In the genomic region with DNA sequence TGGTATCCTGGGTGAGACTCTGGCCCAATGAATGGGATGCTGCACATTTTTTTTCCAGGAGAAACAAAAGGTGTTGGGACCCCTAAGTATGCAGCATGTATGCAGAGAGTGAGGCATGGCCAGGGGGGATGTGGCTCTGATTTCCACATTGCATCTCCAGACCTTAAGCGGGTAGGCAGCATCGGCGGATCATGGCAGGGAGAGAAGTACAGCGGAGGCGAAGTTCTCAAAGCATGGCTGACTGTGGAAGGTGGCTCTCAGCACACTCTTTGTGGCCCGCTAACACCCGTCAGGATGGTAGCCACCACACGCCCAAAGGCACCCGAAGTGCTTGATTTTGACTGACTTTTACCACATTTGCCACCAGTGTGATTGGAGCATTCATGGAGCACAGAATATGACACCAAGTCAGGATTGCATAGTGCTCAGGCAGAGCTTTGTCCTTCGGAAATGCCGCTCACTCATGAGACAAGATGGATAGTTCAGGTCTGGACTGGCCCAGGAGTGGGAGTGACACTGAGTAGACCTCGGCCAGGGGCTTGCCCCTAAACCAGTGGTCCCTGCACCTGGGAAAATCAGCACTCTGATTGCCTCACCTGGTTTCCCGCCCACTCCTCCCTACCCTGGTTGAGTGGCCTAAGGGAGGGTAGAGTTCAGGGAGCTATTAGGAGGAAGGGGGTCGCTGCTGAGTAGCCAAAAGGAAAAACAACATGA, we compare ENCODE assay signal across 14 cellular contexts. TPM values are rescaled to one million over a fixed set of nuclear protein-coding genes. Genes with fewer than 3 reads are reported as not detected.
DNase-seq lines count a peak whose midpoint lies in the region; ATAC-seq, FAIRE-seq and TF ChIP-seq lines count a peak whose summit lies in the region.
"Had no signal": no experiment of that assay in that cellular context is flagged by ENCODE, and none has a peak within 500 bp of the region (broad histone marks: within the 10 kb centered on the region; RNA-seq: fewer than 3 reads in every experiment).

No MANE protein-coding gene starts in this region.

- in situ Hi-C loops in IMR-90 (cut with MboI; ENCODE audit: low sequenced_read_pairs) (no loop called here), G401 (cut with HindIII; ENCODE audit: low sequenced_read_pairs) (no loop called here)

- no peak overlapping the region for H2AK9ac ChIP-seq in IMR-90 (replicated peaks; ENCODE audit: low read depth, low read length, poor library complexity)

- peak overlapping the region; percentile 36 for H2BK5ac ChIP-seq in IMR-90 (ENCODE audit: low read depth, low read length, poor library complexity, severe bottlenecking)

- H2BK15ac ChIP-seq in IMR-90 (ENCODE audit: low read depth, low read length) = peak overlapping the region; percentile 49; the same call in 1 of the 3 replicates

- H4K20me1 ChIP-seq in IMR-90 (ENCODE audit: insufficient read depth, low read length) (peaks cover 55% of the 10 kb centered on the region), astrocyte (ENCODE audit: insufficient read depth, low read length) (peaks cover 53% of the 10 kb centered on the region), osteoblast (ENCODE audit: insufficient read depth, low read length) (peaks cover 16% of the 10 kb centered on the region)

- H3K27ac Mint-ChIP-seq in T-helper 1 cell treated with Interleukin-12 subunit alpha and Interleukin-12 subunit beta and Interleukin-4 antibody, amounts not matched to agents 30 μg/mL and 1 μg/mL, for 36 hours = peak overlapping the region; percentile 98
- H3K27ac Mint-ChIP-seq in astrocyte (ENCODE audit: unreplicated experiment) (peak overlapping the region; percentile 23), Caco-2 (ENCODE audit: unreplicated experiment) (no peak overlapping the region)

- TF ChIP-seq RAD21 in IMR-90 (IDR thresholded peaks at IDR 0.05; ENCODE audit: low read length) = no peak

- H3K9me3 ChIP-seq in IMR-90 (ENCODE audit: control insufficient read depth, insufficient read depth, low read length) (no peaks in the 10 kb centered on the region), astrocyte (ENCODE audit: insufficient read depth, low read depth, low read length) (no peaks in the 10 kb centered on the region), osteoblast (ENCODE audit: low read depth, low read length) (no peaks in the 10 kb centered on the region), Caco-2 (no peaks in the 10 kb centered on the region)

- no peak overlapping the region for H3K56ac ChIP-seq in IMR-90 (ENCODE audit: extremely low read depth, insufficient read depth, low read length)

- 100% methylated on average over 5 of the region's 14 CpGs; no CpG with 5 or more reads in 1 of the 2 experiments for WGBS in IMR-90 (ENCODE audit: extremely low coverage in 2 of 2, insufficient read length in 1 of 2), 2 experiments

- H3K4me3 Mint-ChIP-seq in T-helper 1 cell treated with Interleukin-12 subunit alpha and Interleukin-12 subunit beta and Interleukin-4 antibody, amounts not matched to agents 30 μg/mL and 1 μg/mL, for 36 hours = peak overlapping the region; percentile 53
- H3K4me3 Mint-ChIP-seq in astrocyte (ENCODE audit: unreplicated experiment) (no peak overlapping the region), Caco-2 (ENCODE audit: unreplicated experiment) (no peak overlapping the region)

- CTCF ChIA-PET in IMR-90 (lab: Yijun Ruan, JAX) = interaction anchor here (0.6 kb wide), 1 partner anchor 19 kb away, joined by 3 read pairs; no protein-coding TSS in a partner anchor
- CTCF ChIA-PET in Caco-2 (lab: Charles Lee) = no interaction called here

- H3K4me3 ChIP-seq in IMR-90 (ENCODE audit: insufficient read depth, low read depth, low read length) (no peak overlapping the region), astrocyte (ENCODE audit: insufficient read depth, low read depth, low read length) (no peak overlapping the region), osteoblast (ENCODE audit: insufficient read depth, low read length) (no peak overlapping the region), Caco-2 (ENCODE audit: low read depth, low read length) (no peak overlapping the region)
- H3K4me3 ChIP-seq: coronary artery, skin epidermis had no signal

- H3K4me1 ChIP-seq in IMR-90 (ENCODE audit: control insufficient read depth, insufficient read depth, low read length) (peaks cover 33% of the 10 kb centered on the region), astrocyte (ENCODE audit: insufficient read depth, low read length) (peaks cover 3% of the 10 kb centered on the region), osteoblast (ENCODE audit: insufficient read depth, low read length) (peaks cover 34% of the 10 kb centered on the region), Caco-2 (no peaks in the 10 kb centered on the region)

- TF ChIP-seq CTCF in IMR-90 (conservative IDR thresholded peaks at IDR 0.05; ENCODE audit: low read depth, low read length) = no peak
- TF ChIP-seq CTCF in astrocyte (IDR thresholded peaks at IDR 0.05; ENCODE audit: insufficient read depth, low read depth, low read length) = no peak
- no peak for TF ChIP-seq CTCF in osteoblast (IDR thresholded peaks at IDR 0.05; ENCODE audit: extremely low read depth, low read depth, low read length)
- TF ChIP-seq CTCF in Caco-2 (IDR thresholded peaks at IDR 0.05; ENCODE audit: insufficient read depth in 1 of 2, low read depth in 1 of 2, low read length in 1 of 2, severe bottlenecking in 1 of 2, unreplicated experiment in 1 of 2) = no peak

- peak overlapping the region; percentile 50; the same call in 1 of the 2 replicates for H3K23ac ChIP-seq in IMR-90 (ENCODE audit: low read depth, low read length)

- no peak overlapping the region for H4K91ac ChIP-seq in IMR-90 (ENCODE audit: insufficient read depth, low read depth, low read length)

- H3K9ac ChIP-seq in IMR-90 (ENCODE audit: low read depth, low read length) = no peak overlapping the region
- H3K9ac ChIP-seq in astrocyte (ENCODE audit: low read length) = no peak overlapping the region

- no peaks in the 10 kb centered on the region for H3K9me3 Mint-ChIP-seq in T-helper 1 cell treated with Interleukin-12 subunit alpha and Interleukin-12 subunit beta and Interleukin-4 antibody, amounts not matched to agents 30 μg/mL and 1 μg/mL, for 36 hours
- H3K9me3 Mint-ChIP-seq in astrocyte (ENCODE audit: unreplicated experiment) = no peaks in the 10 kb centered on the region
- H3K9me3 Mint-ChIP-seq in Caco-2 (ENCODE audit: unreplicated experiment) = no peaks in the 10 kb centered on the region

- H3K9me1 ChIP-seq in IMR-90 (ENCODE audit: insufficient read depth, low read length) = peaks cover 52% of the 10 kb centered on the region

- H3K14ac ChIP-seq in IMR-90 (replicated peaks; ENCODE audit: low read depth, low read length) = peak overlapping the region; percentile 57; the same call in 1 of the 2 replicates

- TF ChIP-seq POLR2A in IMR-90 (IDR thresholded peaks at IDR 0.05; ENCODE audit: low read depth, low read length) = no peak

- H3K79me2 ChIP-seq in astrocyte (ENCODE audit: insufficient read depth, low read length) (peaks cover 56% of the 10 kb centered on the region), osteoblast (ENCODE audit: insufficient read depth, low read length) (peaks cover 59% of the 10 kb centered on the region)

- H3K36me3 ChIP-seq in IMR-90 (ENCODE audit: control insufficient read depth, insufficient read depth, low read length) (no peaks in the 10 kb centered on the region), astrocyte (ENCODE audit: insufficient read depth, low read length) (no peaks in the 10 kb centered on the region), osteoblast (ENCODE audit: insufficient read depth, low read length) (no peaks in the 10 kb centered on the region), Caco-2 (ENCODE audit: control insufficient read depth, insufficient read depth, low read length) (no peaks in the 10 kb centered on the region)

- peaks cover 37 to 90% of the 10 kb centered on the region in 2 experiments for H3K79me1 ChIP-seq in IMR-90 (ENCODE audit: low read depth in 1 of 2, low read length in 2 of 2)

- peak overlapping the region; percentile 36 for H2BK120ac ChIP-seq in IMR-90 (ENCODE audit: low read depth, low read length)

- FAIRE-seq in astrocyte (lab: Jason Lieb, UNC) = no peak
- FAIRE-seq: A204.1 had no signal

- H2AFZ ChIP-seq in IMR-90 (replicated peaks; ENCODE audit: low read length, poor library complexity) (peak overlapping the region; percentile 48), astrocyte (ENCODE audit: low read depth, low read length) (no peak overlapping the region), osteoblast (ENCODE audit: low read length) (no peak overlapping the region)

- H2AK5ac ChIP-seq in IMR-90 (ENCODE audit: low read depth, low read length) = peak overlapping the region; percentile 70; the same call in 1 of the 2 replicates

- peaks cover 84% of the 10 kb centered on the region for H3K4me1 Mint-ChIP-seq in T-helper 1 cell treated with Interleukin-12 subunit alpha and Interleukin-12 subunit beta and Interleukin-4 antibody, amounts not matched to agents 30 μg/mL and 1 μg/mL, for 36 hours (ENCODE audit: low read depth)
- peaks cover 32% of the 10 kb centered on the region for H3K4me1 Mint-ChIP-seq in astrocyte (ENCODE audit: low read depth, unreplicated experiment)
- H3K4me1 Mint-ChIP-seq in Caco-2 (ENCODE audit: low read depth, unreplicated experiment) = peaks cover 9% of the 10 kb centered on the region

- intact Hi-C loops in IMR-90 (cut with micrococcal nuclease) = no loop called here
- intact Hi-C loops in Caco-2 (cut with micrococcal nuclease; ENCODE audit: unreplicated experiment) = no loop called here

- peak overlapping the region; percentile 58; the same call in 1 of the 2 replicates for H2BK20ac ChIP-seq in IMR-90 (ENCODE audit: low read depth, low read length)

- H4K5ac ChIP-seq in IMR-90 (ENCODE audit: low read depth, low read length) = no peak overlapping the region

- H3K27ac ChIP-seq in IMR-90 (ENCODE audit: insufficient read depth, low read length) = no peak overlapping the region
- no peak overlapping the region for H3K27ac ChIP-seq in astrocyte (ENCODE audit: low read depth, low read length)
- H3K27ac ChIP-seq in osteoblast (ENCODE audit: low read depth, low read length) = peak overlapping the region; percentile 88
- H3K27ac ChIP-seq: coronary artery had no signal

- H3K4me2 ChIP-seq in IMR-90 (ENCODE audit: low read depth, low read length) = no peak overlapping the region
- no peak overlapping the region for H3K4me2 ChIP-seq in astrocyte (ENCODE audit: low read length)
- no peak overlapping the region for H3K4me2 ChIP-seq in osteoblast (ENCODE audit: insufficient read depth, low read length)

- H3K27me3 ChIP-seq in IMR-90 (ENCODE audit: control insufficient read depth, insufficient read depth, low read length) = no peaks in the 10 kb centered on the region
- no peaks in the 10 kb centered on the region for H3K27me3 ChIP-seq in astrocyte (ENCODE audit: insufficient read depth, low read length)
- no peaks in the 10 kb centered on the region for H3K27me3 ChIP-seq in osteoblast (ENCODE audit: insufficient read depth, low read length)
- no peaks in the 10 kb centered on the region for H3K27me3 ChIP-seq in Caco-2 (replicated peaks; ENCODE audit: control insufficient read depth, insufficient read depth, low read length)

- H3K4ac ChIP-seq in IMR-90 (ENCODE audit: low read depth, low read length) = peak overlapping the region; percentile 70; the same call in 1 of the 2 replicates

- dilution Hi-C loops in IMR-90 (cut with HindIII; ENCODE audit: low sequenced_read_pairs, unreplicated experiment) = no loop called here

- H3K27me3 Mint-ChIP-seq in T-helper 1 cell treated with Interleukin-12 subunit alpha and Interleukin-12 subunit beta and Interleukin-4 antibody, amounts not matched to agents 30 μg/mL and 1 μg/mL, for 36 hours (ENCODE audit: low read depth) = no peaks in the 10 kb centered on the region
- H3K27me3 Mint-ChIP-seq in astrocyte (ENCODE audit: low read depth, unreplicated experiment) (no peaks in the 10 kb centered on the region), Caco-2 (ENCODE audit: insufficient read depth, unreplicated experiment) (no peaks in the 10 kb centered on the region)

- ATAC-seq in IMR-90 (ENCODE audit: low read depth) = no peak
- no peak for ATAC-seq in HG02970 (IDR thresholded peaks at IDR 0.05; ENCODE audit: low FRiP score, unreplicated experiment)

- peaks cover 25% of the 10 kb centered on the region for H3K36me3 Mint-ChIP-seq in T-helper 1 cell treated with Interleukin-12 subunit alpha and Interleukin-12 subunit beta and Interleukin-4 antibody, amounts not matched to agents 30 μg/mL and 1 μg/mL, for 36 hours (ENCODE audit: low read depth)
- H3K36me3 Mint-ChIP-seq in astrocyte (ENCODE audit: low read depth, unreplicated experiment) (peaks cover 13% of the 10 kb centered on the region), Caco-2 (ENCODE audit: insufficient read depth, unreplicated experiment) (no peaks in the 10 kb centered on the region)

- H3K18ac ChIP-seq in IMR-90 (ENCODE audit: low read depth, low read length) = no peak overlapping the region

- BruUV-seq in IMR-90 (replicated peaks; lab: Mats Ljungman, UMichigan) (no TSS peak), Caco-2 (replicated peaks; lab: Mats Ljungman, UMichigan) (no TSS peak)

- 0 out of 4 replicates have a peak overlapping the region, but pooled peaks of 1 of the 2 experiments have one; percentile 50 for H4K8ac ChIP-seq in IMR-90 (ENCODE audit: low read depth in 2 of 2, low read length in 2 of 2)

- DNase-seq in T-helper 1 cell (no peak), IMR-90 (no peak), astrocyte (ENCODE audit: low read depth) (no peak), osteoblast (ENCODE audit: insufficient read length, low spot score, missing footprints) (no peak), G401 (ENCODE audit: low spot score) (no peak), Caco-2 (no peak)
- DNase-seq: DMS 273 treated with DMSO at 0.1 percent for 48 hours, NCI-H446 treated with DMSO at 0.1 percent for 48 hours, occipital lobe had no signal

- POLR2A ChIA-PET in IMR-90 (lab: Charles Lee; ENCODE audit: unreplicated experiment) = no interaction called here
- POLR2A ChIA-PET in Caco-2 (lab: Charles Lee) = no interaction called here

RNA-seq across cellular contexts. Expression of gene INPP4A, which starts 14.2 kb away (rescaled TPM):
- 22.8 and 27.1 TPM in 2 replicates for total RNA-seq in IMR-90 (2012; rRNA removed)
- 14.5 and 16.5 TPM in 2 replicates for polyA plus RNA-seq in IMR-90 (2012; rRNA removed)
- polyA plus RNA-seq in IMR-90 (2012; cell fraction: cytosol; rRNA removed) = 7.8 and 12.4 TPM in 2 replicates
- polyA plus RNA-seq in IMR-90 (2012; cell fraction: nucleus; rRNA removed; ENCODE audit: low replicate concordance) = 35.0 and 41.6 TPM in 2 replicates
- 19.4 and 23.4 TPM in 2 replicates for total RNA-seq in astrocyte
- total RNA-seq in osteoblast = 25.7 and 25.9 TPM in 2 replicates
- 11.3 and 15.2 TPM in 2 replicates for total RNA-seq in G401 (2014; rRNA removed; shearing (Covaris generic))
- 24.9 and 26.3 TPM in 2 replicates for total RNA-seq in Caco-2 (2022)
